Comparison of ENCODE assay signal across 8 cellular contexts in genomic region chr1:156892190-156893047, GRCh38. TPM values are rescaled to one million over a fixed set of nuclear protein-coding genes. Genes with fewer than 3 reads are reported as not detected.
DNase-seq lines count a peak whose midpoint lies in the region; ATAC-seq and TF ChIP-seq lines count a peak whose summit lies in the region.

No MANE protein-coding gene starts in this region.

- H3K4me3 ChIP-seq in mesendoderm (ENCODE audit: low read length): no peak overlapping the region

- H3K27ac Mint-ChIP-seq in effector memory CD8-positive, alpha-beta T cell: no peak overlapping the region

- no peak overlapping the region for H2BK120ac ChIP-seq in mesendoderm (ENCODE audit: low read depth, low read length)

- H3K36me3 ChIP-seq in mesendoderm (ENCODE audit: control insufficient read depth, insufficient read depth, low read length): no peaks in the 10 kb centered on the region

- H4K8ac ChIP-seq in mesendoderm (ENCODE audit: low read depth, low read length): no peak overlapping the region

- H3K27me3 Mint-ChIP-seq in effector memory CD8-positive, alpha-beta T cell: peaks cover 63 to 88% of the 10 kb centered on the region in 2 donors

- no peak overlapping the region for H4K5ac ChIP-seq in mesendoderm (ENCODE audit: low read length)

- no peaks in the 10 kb centered on the region for H3K79me2 ChIP-seq in mesendoderm (ENCODE audit: control insufficient read depth, insufficient read depth, low read length)

- H2AK5ac ChIP-seq in mesendoderm (ENCODE audit: low read length): no peak overlapping the region

- peak; percentile 98 for ATAC-seq in effector memory CD8-positive, alpha-beta T cell (replicated peaks)
- ATAC-seq in GM21528 (IDR thresholded peaks at IDR 0.05; ENCODE audit: low FRiP score, unreplicated experiment): no peak

- no peaks in the 10 kb centered on the region for H3K4me1 ChIP-seq in mesendoderm (ENCODE audit: control insufficient read depth, low read depth, low read length)

- no peak overlapping the region for H2BK5ac ChIP-seq in mesendoderm (ENCODE audit: low read length)

- no peak overlapping the region for H2BK15ac ChIP-seq in mesendoderm (replicated peaks; ENCODE audit: low read depth)

- no peak overlapping the region for H3K27ac ChIP-seq in mesendoderm (ENCODE audit: low read depth, low read length)

- H3K9ac ChIP-seq in mesendoderm (ENCODE audit: low read length): peak overlapping the region; percentile 59

- peak; percentile 87 for TF ChIP-seq CTCF in GM10266 (IDR thresholded peaks at IDR 0.05; ENCODE audit: control insufficient read depth, insufficient read depth, low read depth, missing control alignments)

- no peaks in the 10 kb centered on the region for H3K27me3 ChIP-seq in mesendoderm (ENCODE audit: insufficient read depth, low read length, poor library complexity)

- peak overlapping the region; percentile 66 for H3K4me2 ChIP-seq in mesendoderm (ENCODE audit: low read length)

- H3K4me1 Mint-ChIP-seq in effector memory CD8-positive, alpha-beta T cell (ENCODE audit: low read depth in 2 of 2): peaks cover 4 to 7% of the 10 kb centered on the region in 2 donors

- H3K79me1 ChIP-seq in mesendoderm (ENCODE audit: low read length): no peaks in the 10 kb centered on the region

- H3K4ac ChIP-seq in mesendoderm (ENCODE audit: low read depth, low read length): no peak overlapping the region

- H3K18ac ChIP-seq in mesendoderm (ENCODE audit: low read length): no peak overlapping the region

- no peaks in the 10 kb centered on the region for H3K9me3 Mint-ChIP-seq in effector memory CD8-positive, alpha-beta T cell

- H3K4me3 Mint-ChIP-seq in effector memory CD8-positive, alpha-beta T cell: peak overlapping the region; percentile 64 to 71

- WGBS in mesendoderm (ENCODE audit: extremely low coverage, insufficient coverage, low lambda C conversion rate): no CpG with 5 or more reads among the region's 48 CpGs

- H3K36me3 Mint-ChIP-seq in effector memory CD8-positive, alpha-beta T cell (ENCODE audit: insufficient read depth): no peaks in the 10 kb centered on the region

- DNase-seq in GM10266 (ENCODE audit: extremely low spot score) (peak; percentile 87), HK-2 (ENCODE audit: unreplicated experiment) (peak; percentile 90), NCI-H82 (lab: John Stamatoyannopoulos, UW) (peak; percentile 97), mesendoderm (peak; percentile 93)
- DNase-seq in activated CD8-positive, alpha-beta memory T cell treated with anti-CD3 and anti-CD28 coated beads for 4 hours (ENCODE audit: low read depth in 2 of 2): peak; percentile 71 to 78
- peak; percentile 77 to 79 (median 77) for DNase-seq in effector memory CD8-positive, alpha-beta T cell
- DNase-seq in stimulated activated CD8-positive, alpha-beta memory T cell treated with anti-CD3 and anti-CD28 coated beads, Interleukin-15, amount 100 ng/mL, for 4 hours (ENCODE audit: low read depth in 2 of 2): peak; percentile 68 to 75

- H3K23ac ChIP-seq in mesendoderm (ENCODE audit: low read length): no peak overlapping the region

- peak overlapping the region; percentile 78 for H3K56ac ChIP-seq in mesendoderm (ENCODE audit: low read length)

RNA-seq across cellular contexts. Expression of gene PEAR1, which starts 1.1 kb away (rescaled TPM):
- 0.46 TPM for polyA plus RNA-seq in mesendoderm (2013, experiment 1 of 2)
- polyA plus RNA-seq in mesendoderm (2013, experiment 2 of 2): 0.39 TPM

RNA-seq across cellular contexts. Expression of gene LRRC71, which starts 28.0 kb away (rescaled TPM):
- polyA plus RNA-seq in mesendoderm (2013, experiment 1 of 2): not detected
- polyA plus RNA-seq in mesendoderm (2013, experiment 2 of 2): 0.14 TPM

RNA-seq across cellular contexts. Expression of gene NTRK1, which starts 31.8 kb away (rescaled TPM):
- polyA plus RNA-seq in mesendoderm (2013, experiment 1 of 2): 0.04 TPM
- polyA plus RNA-seq in mesendoderm (2013, experiment 2 of 2): 0.03 TPM

RNA-seq across cellular contexts. Expression of gene INSRR, which starts 33.5 kb away (rescaled TPM):
- not detected for polyA plus RNA-seq in mesendoderm (2013, experiment 1 of 2)
- polyA plus RNA-seq in mesendoderm (2013, experiment 2 of 2): under 0.01 TPM
